9 cellular contexts compared by ENCODE assay signal in the genomic region with DNA sequence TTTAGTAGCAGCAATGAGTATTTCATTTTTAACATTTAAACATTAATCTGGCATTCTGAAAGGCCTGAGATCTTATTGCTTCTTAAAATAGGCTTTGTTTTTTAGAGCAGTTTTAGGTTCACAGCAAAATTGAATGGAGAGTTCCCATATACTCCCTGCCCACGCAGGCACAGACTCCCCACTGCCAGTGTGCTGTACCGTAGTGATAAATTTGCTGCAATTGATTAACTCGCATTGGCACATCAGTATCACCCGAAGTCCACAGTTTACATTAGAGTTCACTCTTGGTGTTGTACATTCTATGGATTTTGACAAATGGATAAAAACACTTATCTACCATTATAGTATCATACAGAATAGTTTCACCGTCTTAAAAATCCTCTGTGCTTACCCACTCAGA.
DNase-seq lines count a peak whose midpoint lies in the region; ATAC-seq and TF ChIP-seq lines count a peak whose summit lies in the region.
"Had no signal": no experiment of that assay in that cellular context is flagged by ENCODE, and none has a peak within 500 bp of the region (broad histone marks: within the 10 kb centered on the region; RNA-seq: fewer than 3 reads in every experiment).

No MANE protein-coding gene starts in this region.

- ATAC-seq in HG03354 (IDR thresholded peaks at IDR 0.05; ENCODE audit: poor library complexity, severe bottlenecking, unreplicated experiment): peak; percentile 31
- ATAC-seq in psoas muscle: no peak
- no peak for ATAC-seq in GM21619 (IDR thresholded peaks at IDR 0.05; ENCODE audit: unreplicated experiment)

- peak; percentile 62 for DNase-seq in DMS53 (lab: John Stamatoyannopoulos, UW)
- no peak for DNase-seq in psoas muscle
- DNase-seq in testis: no peak
- DNase-seq in NCI-H2227 treated with DMSO at 0.1 percent for 48 hours (lab: John Stamatoyannopoulos, UW): no peak
- no peak for DNase-seq in T-helper 9 cell

- intact Hi-C loops in dendritic cell treated with granulocyte-macrophage colony-stimulating factor and Interleukin-4, amounts not matched to agents 40 ng/mL and 50 ng/mL, for 4 days (cut with micrococcal nuclease): no loop called here
- intact Hi-C loops in psoas muscle (cut with DNase I) (loop anchor here in 1 of 2 donors (5.0 kb wide), 1 partner anchor 81 kb away; no protein-coding TSS in a partner anchor), testis (cut with DNase I; ENCODE audit: low total_unique reads) (no loop called here)

- peaks cover 0 to 2% (median 0%) of the 10 kb centered on the region in 3 donors for H3K27me3 ChIP-seq in psoas muscle (ENCODE audit: insufficient read depth in 3 of 3, low read length in 2 of 3)
- H3K27me3 ChIP-seq in testis: no peaks in the 10 kb centered on the region
- H3K27me3 ChIP-seq: MG63 had no signal

- peak overlapping the region; percentile 76 for H3K27ac ChIP-seq in psoas muscle
- no peak overlapping the region for H3K27ac ChIP-seq in testis

- peaks cover 52% of the 10 kb centered on the region for H3K4me1 Mint-ChIP-seq in dendritic cell treated with granulocyte-macrophage colony-stimulating factor and Interleukin-4, amounts not matched to agents 40 ng/mL and 50 ng/mL, for 4 days (ENCODE audit: low read depth)

- TF ChIP-seq POLR2A in testis (IDR thresholded peaks at IDR 0.05): no peak

- H3K4me3 ChIP-seq in psoas muscle (no peak overlapping the region), testis (no peak overlapping the region)
- H3K4me3 ChIP-seq: MG63 had no signal

- peaks cover 22% of the 10 kb centered on the region for H3K4me1 ChIP-seq in psoas muscle
- peaks cover 6% of the 10 kb centered on the region for H3K4me1 ChIP-seq in testis

- no peaks in the 10 kb centered on the region for H3K36me3 Mint-ChIP-seq in dendritic cell treated with granulocyte-macrophage colony-stimulating factor and Interleukin-4, amounts not matched to agents 40 ng/mL and 50 ng/mL, for 4 days (ENCODE audit: low read depth)

- no peaks in the 10 kb centered on the region for H3K9me3 Mint-ChIP-seq in dendritic cell treated with granulocyte-macrophage colony-stimulating factor and Interleukin-4, amounts not matched to agents 40 ng/mL and 50 ng/mL, for 4 days

- 76 to 82% (median 76%) methylated on average over 5 of the region's 5 CpGs for WGBS in psoas muscle, 3 donors
- 73 to 76% methylated on average over 5 of the region's 5 CpGs for WGBS in testis, 2 donors

- TF ChIP-seq CTCF in psoas muscle (IDR thresholded peaks at IDR 0.05): no peak
- TF ChIP-seq CTCF in testis (IDR thresholded peaks at IDR 0.05): no peak

- no peak overlapping the region for H3K4me3 Mint-ChIP-seq in dendritic cell treated with granulocyte-macrophage colony-stimulating factor and Interleukin-4, amounts not matched to agents 40 ng/mL and 50 ng/mL, for 4 days

- peak overlapping the region; percentile 84 for H3K27ac Mint-ChIP-seq in dendritic cell treated with granulocyte-macrophage colony-stimulating factor and Interleukin-4, amounts not matched to agents 40 ng/mL and 50 ng/mL, for 4 days

- H3K36me3 ChIP-seq in psoas muscle (ENCODE audit: insufficient read depth in 1 of 2, low read depth in 1 of 2): no peaks in the 10 kb centered on the region
- H3K36me3 ChIP-seq in testis (ENCODE audit: low read depth, missing control alignments): no peaks in the 10 kb centered on the region
- H3K36me3 ChIP-seq: MG63 had no signal

- H3K9me3 ChIP-seq in psoas muscle: no peaks in the 10 kb centered on the region
- no peaks in the 10 kb centered on the region for H3K9me3 ChIP-seq in testis
- H3K9me3 ChIP-seq: MG63 had no signal

- peaks cover 3% of the 10 kb centered on the region for H3K27me3 Mint-ChIP-seq in dendritic cell treated with granulocyte-macrophage colony-stimulating factor and Interleukin-4, amounts not matched to agents 40 ng/mL and 50 ng/mL, for 4 days
